In the genomic region with DNA sequence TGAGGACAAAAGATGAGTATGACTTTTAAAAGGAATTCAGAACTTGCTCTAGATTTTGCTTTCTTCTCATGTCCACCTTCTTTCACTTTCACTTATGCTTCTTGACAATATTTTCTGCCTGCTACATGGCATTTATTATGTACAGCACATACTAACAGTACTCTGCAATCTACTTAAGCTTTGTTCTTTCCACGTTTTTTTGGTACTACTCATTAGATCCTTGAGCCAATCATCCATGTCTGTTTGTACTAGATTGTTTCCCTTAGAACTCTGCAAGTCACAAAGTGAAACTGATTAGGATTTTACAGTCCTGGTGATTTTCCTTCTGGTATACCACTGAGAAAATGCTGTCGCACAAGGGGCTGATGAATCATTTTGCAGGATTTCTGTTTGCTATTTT, we compare ENCODE assay signal across 8 cellular contexts.
A peak's percentile ranks its signal among the peaks of the same experiment; 100 is the strongest.
DNase-seq lines count a peak whose midpoint lies in the region; ATAC-seq and TF ChIP-seq lines count a peak whose summit lies in the region.

No MANE protein-coding gene starts in this region.

- no TSS peak for BruUV-seq in PC-3 (replicated peaks; lab: Mats Ljungman, UMichigan)

- TF ChIP-seq POLR2A in spleen (IDR thresholded peaks at IDR 0.05): no peak

- H3K4me1 ChIP-seq in PC-3 (ENCODE audit: insufficient read depth, low read length) (no peaks in the 10 kb centered on the region), spleen (peaks cover 3 to 88% (median 60%) of the 10 kb centered on the region in 6 donors)

- H3K79me2 ChIP-seq in PC-3 (ENCODE audit: low read length): no peaks in the 10 kb centered on the region

- ATAC-seq in HG02678 (IDR thresholded peaks at IDR 0.05; ENCODE audit: unreplicated experiment) (peak; percentile 69), PC-3 (no peak)

- POLR2A ChIA-PET in PC-3 (lab: Charles Lee; ENCODE audit: unreplicated experiment): no interaction called here

- no peak overlapping the region for H3K27ac ChIP-seq in PC-3 (ENCODE audit: low read length)
- H3K27ac ChIP-seq in spleen: peak overlapping the region in 7 of 8 donors; percentile 65 to 76 (median 71)

- no peaks in the 10 kb centered on the region for H3K9me2 ChIP-seq in PC-3 (replicated peaks; ENCODE audit: low read length)

- no peak overlapping the region for H2AFZ ChIP-seq in PC-3 (ENCODE audit: low read length)

- H3K4me2 ChIP-seq in PC-3 (ENCODE audit: low read length): peak overlapping the region; percentile 16; the same call in 1 of the 2 replicates

- H3K9ac ChIP-seq in PC-3 (ENCODE audit: low read length): no peak overlapping the region

- no peaks in the 10 kb centered on the region for H3K36me3 ChIP-seq in PC-3 (ENCODE audit: low read depth, low read length)
- H3K36me3 ChIP-seq in spleen: no peaks in the 10 kb centered on the region

- peak overlapping the region; percentile 90 for H3K4me3 Mint-ChIP-seq in activated CD4-positive, alpha-beta T cell treated with anti-CD3 and anti-CD28 coated beads, Interleukin-2, amount 10 ng/mL, durations not matched to agents 24 days and 14 days

- H3K9me3 Mint-ChIP-seq in activated CD4-positive, alpha-beta T cell treated with anti-CD3 and anti-CD28 coated beads, Interleukin-2, amount 10 ng/mL, durations not matched to agents 24 days and 14 days: peaks cover 4% of the 10 kb centered on the region

- H3K27me3 ChIP-seq in PC-3 (ENCODE audit: low read length) (no peaks in the 10 kb centered on the region), spleen (replicated peaks in 1 of 7) (no peaks in the 10 kb centered on the region)

- H3F3A ChIP-seq in PC-3 (ENCODE audit: low read length, unreplicated experiment): no peaks in the 10 kb centered on the region

- no peaks in the 10 kb centered on the region for H3K27me3 Mint-ChIP-seq in activated CD4-positive, alpha-beta T cell treated with anti-CD3 and anti-CD28 coated beads, Interleukin-2, amount 10 ng/mL, durations not matched to agents 24 days and 14 days

- intact Hi-C loops in activated CD4-positive, alpha-beta T cell treated with anti-CD3 and anti-CD28 coated beads, Interleukin-2, amount 10 ng/mL, durations not matched to agents 24 days and 14 days (cut with micrococcal nuclease): loop anchor here (1.0 to 5.0 kb wide), 2 partner anchors 33 to 242 kb away; no protein-coding TSS in a partner anchor
- intact Hi-C loops in PC-3 (cut with micrococcal nuclease): no loop called here
- intact Hi-C loops in spleen (cut with DNase I; ENCODE audit: low total_unique reads): no loop called here

- 4 to 10% (median 9%) methylated on average over 2 of the region's 2 CpGs for WGBS in spleen, 5 donors

- TF ChIP-seq CTCF in PC-3 (conservative IDR thresholded peaks at IDR 0.05; ENCODE audit: low read depth, low read length) (no peak), spleen (IDR thresholded peaks at IDR 0.05 in 8 of 11, conservative IDR thresholded peaks at IDR 0.05 in 3 of 11) (no peak)

- no peak for DNase-seq in activated CD4-positive, alpha-beta T cell treated with anti-CD3 and anti-CD28 coated beads, Interleukin-2, amount 10 ng/mL, durations not matched to agents 24 days and 14 days
- DNase-seq in activated CD4-positive, alpha-beta T cell treated with anti-CD3 and anti-CD28 coated beads, Interleukin-2, amount 50 U/mL, for 4 hours: no peak
- DNase-seq in PC-3 (no peak), fibroblast of gingiva (ENCODE audit: low read depth) (peak; percentile 47), spleen (no peak), T1000 (lab: John Stamatoyannopoulos, UW) (no peak)
- DNase-seq in stimulated activated CD4-positive, alpha-beta T cell treated with anti-CD3 and anti-CD28 coated beads, Interleukin-4, amount 100 ng/mL, for 1 hour: no peak

- CTCF ChIA-PET in PC-3 (lab: Charles Lee): no interaction called here

- peaks cover 11% of the 10 kb centered on the region for H3K36me3 Mint-ChIP-seq in activated CD4-positive, alpha-beta T cell treated with anti-CD3 and anti-CD28 coated beads, Interleukin-2, amount 10 ng/mL, durations not matched to agents 24 days and 14 days (ENCODE audit: low read depth)

- H3K4me1 Mint-ChIP-seq in activated CD4-positive, alpha-beta T cell treated with anti-CD3 and anti-CD28 coated beads, Interleukin-2, amount 10 ng/mL, durations not matched to agents 24 days and 14 days: peaks cover 51% of the 10 kb centered on the region

- H3K4me3 ChIP-seq in PC-3 (ENCODE audit: low read length) (no peak overlapping the region), spleen (peak overlapping the region in 7 of 8 donors; percentile 6 to 60 (median 20))

- peak overlapping the region; percentile 91 for H3K27ac Mint-ChIP-seq in activated CD4-positive, alpha-beta T cell treated with anti-CD3 and anti-CD28 coated beads, Interleukin-2, amount 10 ng/mL, durations not matched to agents 24 days and 14 days

- no peaks in the 10 kb centered on the region for H4K20me1 ChIP-seq in PC-3 (ENCODE audit: low read length)

- H3K9me3 ChIP-seq in PC-3 (ENCODE audit: low read length): no peaks in the 10 kb centered on the region
- H3K9me3 ChIP-seq in spleen: no peaks in the 10 kb centered on the region
